22 cellular contexts compared by ENCODE assay signal in genomic region chrX:30904632-30905031, GRCh38. TPM values are rescaled to one million over a fixed set of nuclear protein-coding genes. Genes with fewer than 3 reads are reported as not detected.
DNase-seq lines count a peak whose midpoint lies in the region; ATAC-seq, FAIRE-seq and TF ChIP-seq lines count a peak whose summit lies in the region.
"Had no signal": no experiment of that assay in that cellular context is flagged by ENCODE, and none has a peak within 500 bp of the region (broad histone marks: within the 10 kb centered on the region; RNA-seq: fewer than 3 reads in every experiment).

No MANE protein-coding gene starts in this region.

- 0 out of 2 replicates have a peak overlapping the region, but pooled peaks have one; percentile 6 for H3K27ac ChIP-seq in HUES6 (ENCODE audit: low read depth, low read length)
- H3K27ac ChIP-seq: HL-60 had no signal

- intact Hi-C loops in CD14-positive monocyte (cut with micrococcal nuclease): no loop called here

- no peaks in the 10 kb centered on the region for H3K36me3 ChIP-seq in HUES6 (ENCODE audit: control insufficient read depth, insufficient read depth, low read length)
- H3K36me3 ChIP-seq in bronchial epithelial cell (ENCODE audit: control insufficient read depth, insufficient read depth, low read length): no peaks in the 10 kb centered on the region
- H3K36me3 ChIP-seq: BE2C had no signal

- H3K9me3 Mint-ChIP-seq in type B pancreatic cell (peaks cover 4% of the 10 kb centered on the region), CD14-positive monocyte (peaks cover 0 to 3% (median 0%) of the 10 kb centered on the region in 7 donors)
- no peaks in the 10 kb centered on the region for H3K9me3 Mint-ChIP-seq in activated CD8-positive, alpha-beta memory T cell treated with anti-CD3 and anti-CD28 coated beads, Interleukin-2, amount 10 ng/mL, durations not matched to agents 7 days and 5 days (ENCODE audit: low read depth)

- CTCF ChIA-PET in activated CD8-positive, alpha-beta memory T cell treated with anti-CD3 and anti-CD28 coated beads, Interleukin-2, amount 10 ng/mL, durations not matched to agents 7 days and 5 days (lab: Charles Lee): no interaction called here

- no peaks in the 10 kb centered on the region; the same call in 1 of the 2 replicates for H3K27me3 ChIP-seq in HUES6 (ENCODE audit: control insufficient read depth, insufficient read depth, low read length)
- H3K27me3 ChIP-seq in bronchial epithelial cell (ENCODE audit: control insufficient read depth, insufficient read depth, low read length): no peaks in the 10 kb centered on the region
- H3K27me3 ChIP-seq: BE2C had no signal

- no peaks in the 10 kb centered on the region for H3K27me3 Mint-ChIP-seq in type B pancreatic cell
- H3K27me3 Mint-ChIP-seq in CD14-positive monocyte (ENCODE audit: low read depth in 3 of 3): peaks cover 0 to 3% (median 0%) of the 10 kb centered on the region in 3 donors
- H3K27me3 Mint-ChIP-seq in activated CD8-positive, alpha-beta memory T cell treated with anti-CD3 and anti-CD28 coated beads, Interleukin-2, amount 10 ng/mL, durations not matched to agents 7 days and 5 days: peaks cover 4% of the 10 kb centered on the region

- H3K4me3 ChIP-seq in HUES6 (ENCODE audit: low read depth, low read length): no peak overlapping the region
- no peak overlapping the region for H3K4me3 ChIP-seq in bronchial epithelial cell (ENCODE audit: low read depth, low read length)
- H3K4me3 ChIP-seq: K562 had no signal

- H3K36me3 Mint-ChIP-seq in type B pancreatic cell (no peaks in the 10 kb centered on the region), CD14-positive monocyte (no peaks in the 10 kb centered on the region)
- no peaks in the 10 kb centered on the region for H3K36me3 Mint-ChIP-seq in activated CD8-positive, alpha-beta memory T cell treated with anti-CD3 and anti-CD28 coated beads, Interleukin-2, amount 10 ng/mL, durations not matched to agents 7 days and 5 days

- no peak for FAIRE-seq in bronchial epithelial cell (lab: Jason Lieb, UNC)
- FAIRE-seq: GM12891, GM18507, HTR-8/SVneo, K562, RCC 7860 had no signal

- peaks cover 6% of the 10 kb centered on the region; the same call in 1 of the 2 replicates for H3K9me3 ChIP-seq in HUES6 (ENCODE audit: control insufficient read depth, insufficient read depth, low read depth, low read length)
- H3K9me3 ChIP-seq: BE2C had no signal

- H3K4me3 Mint-ChIP-seq in type B pancreatic cell: no peak overlapping the region
- no peak overlapping the region for H3K4me3 Mint-ChIP-seq in CD14-positive monocyte
- no peak overlapping the region for H3K4me3 Mint-ChIP-seq in activated CD8-positive, alpha-beta memory T cell treated with anti-CD3 and anti-CD28 coated beads, Interleukin-2, amount 10 ng/mL, durations not matched to agents 7 days and 5 days

- H3K4me1 Mint-ChIP-seq in type B pancreatic cell (ENCODE audit: unreplicated experiment) (peaks cover 16% of the 10 kb centered on the region), CD14-positive monocyte (peaks cover 5% of the 10 kb centered on the region)
- H3K4me1 Mint-ChIP-seq in activated CD8-positive, alpha-beta memory T cell treated with anti-CD3 and anti-CD28 coated beads, Interleukin-2, amount 10 ng/mL, durations not matched to agents 7 days and 5 days: peaks cover 10% of the 10 kb centered on the region

- TF ChIP-seq CTCF in bronchial epithelial cell (IDR thresholded peaks at IDR 0.05; ENCODE audit: insufficient read depth, low read length, severe bottlenecking): no peak
- no peak for TF ChIP-seq CTCF in type B pancreatic cell (conservative IDR thresholded peaks at IDR 0.05)
- TF ChIP-seq CTCF in CD14-positive monocyte (IDR thresholded peaks at IDR 0.05): no peak

- H3K27ac Mint-ChIP-seq in type B pancreatic cell (peak overlapping the region; percentile 25), CD14-positive monocyte (no peak overlapping the region)
- no peak overlapping the region for H3K27ac Mint-ChIP-seq in activated CD8-positive, alpha-beta memory T cell treated with anti-CD3 and anti-CD28 coated beads, Interleukin-2, amount 10 ng/mL, durations not matched to agents 7 days and 5 days

- H3K9ac ChIP-seq in HUES6 (ENCODE audit: low read length): no peak overlapping the region

- ATAC-seq in activated CD8-positive, alpha-beta memory T cell treated with anti-CD3 and anti-CD28 coated beads, Interleukin-2, amount 10 ng/mL, durations not matched to agents 7 days and 5 days: no peak
- ATAC-seq: K562, SK-N-SH treated with all-trans-retinoic acid at 6 μM for 48 hours had no signal

- 0 out of 2 replicates have a peak, but pooled peaks cover 2% of the 10 kb centered on the region for H3K4me1 ChIP-seq in HUES6 (ENCODE audit: control insufficient read depth, insufficient read depth, low read length)
- H3K4me1 ChIP-seq: BE2C had no signal

- DNase-seq in NCI-H69 (lab: John Stamatoyannopoulos, UW) (peak; percentile 1), bronchial epithelial cell (ENCODE audit: low read depth) (peak; percentile 75), type B pancreatic cell (ENCODE audit: extremely low spot score, unreplicated experiment) (no peak), CD14-positive monocyte (ENCODE audit: low spot score) (no peak), kidney tubule cell (ENCODE audit: low spot score) (no peak)
- DNase-seq in activated CD8-positive, alpha-beta memory T cell treated with anti-CD3 and anti-CD28 coated beads, Interleukin-2, amount 10 ng/mL, durations not matched to agents 7 days and 5 days: no peak
- DNase-seq: BE2C, GF-D8, HCEC 1CT, NCI-H1436, NCI-H2081, NCI-H226, NCI-H524 treated with DMSO at 0.1 percent for 48 hours, SHP77 treated with DMSO at 0.1 percent for 48 hours had no signal

RNA-seq across cellular contexts. Expression of gene TAB3, which starts 15.6 kb away (rescaled TPM):
- total RNA-seq in bronchial epithelial cell (9.3 and 10.8 TPM in 2 replicates), type B pancreatic cell (ENCODE audit: low replicate concordance) (26.1 and 48.9 TPM in 2 replicates)
- polyA plus RNA-seq in CD14-positive monocyte: 1 to 10 TPM; 4.4 to 5.4 TPM
- 10 to 100 TPM; 16.1 to 21.7 TPM for total RNA-seq in activated CD8-positive, alpha-beta memory T cell treated with anti-CD3 and anti-CD28 coated beads, Interleukin-2, amount 10 ng/mL, durations not matched to agents 7 days and 5 days

Comparison
In these comparisons a context has a peak if more than half of its experiments do, and no peak if none do; other contexts are left out.
1. DNase-seq: peak in NCI-H69 (single experiment) and bronchial epithelial cell (single experiment); none in type B pancreatic cell (single experiment), CD14-positive monocyte (single experiment), kidney tubule cell (single experiment) and activated CD8-positive, alpha-beta memory T cell treated with anti-CD3 and anti-CD28 coated beads, Interleukin-2, amount 10 ng/mL, durations not matched to agents 7 days and 5 days (single experiment).